24 cellular contexts compared by ENCODE assay signal in the genomic region with DNA sequence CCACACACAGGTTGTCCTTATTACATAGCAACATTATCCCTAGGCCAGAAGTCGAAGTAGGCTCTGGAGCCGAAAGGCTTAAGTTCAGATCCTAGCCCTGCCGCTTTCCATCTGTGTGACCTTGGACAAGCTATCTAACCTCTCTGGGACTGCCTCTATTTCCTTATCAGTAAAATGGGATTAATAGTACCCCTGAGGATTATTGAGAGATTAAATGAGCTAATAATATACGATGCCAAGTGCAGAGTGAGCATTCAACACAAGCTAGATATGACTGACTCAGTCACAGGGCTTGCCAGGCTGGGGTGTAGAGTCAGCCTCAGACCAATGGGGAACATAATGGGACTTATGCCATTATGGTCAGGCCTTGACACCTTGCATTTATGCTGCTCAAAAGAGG.
"Had no signal": no experiment of that assay in that cellular context is flagged by ENCODE, and none has a peak within 500 bp of the region (broad histone marks: within the 10 kb centered on the region; RNA-seq: fewer than 3 reads in every experiment).

No MANE protein-coding gene starts in this region.

- H3K27me3 ChIP-seq: gastroesophageal sphincter, neutrophil, right atrium auricular region, suprapubic skin, thyroid gland, upper lobe of right lung had no signal

- H3K9me3 Mint-ChIP-seq: stimulated activated effector memory CD8-positive, alpha-beta T cell treated with anti-CD3 and anti-CD28 coated beads, Interleukin-12 subunit alpha, Interleukin-12 subunit beta, amount 100 ng/mL, for 72 hours had no signal

- ATAC-seq: gastroesophageal sphincter; lower lobe of right lung; naive thymus-derived CD4-positive, alpha-beta T cell; stimulated activated effector memory CD8-positive, alpha-beta T cell treated with anti-CD3 and anti-CD28 coated beads, Interleukin-12 subunit alpha, Interleukin-12 subunit beta, amount 100 ng/mL, for 72 hours; stimulated activated naive CD8-positive, alpha-beta T cell treated with anti-CD3 and anti-CD28 coated beads, Interleukin-15, Interleukin-2, amounts not matched to agents 100 U/mL and 50 U/mL, for 24 hours; upper lobe of right lung had no signal

- H3K4me1 Mint-ChIP-seq: nephron progenitor cell; stimulated activated effector memory CD8-positive, alpha-beta T cell treated with anti-CD3 and anti-CD28 coated beads, Interleukin-12 subunit alpha, Interleukin-12 subunit beta, amount 100 ng/mL, for 72 hours had no signal

- H3K4me1 ChIP-seq: left ventricle myocardium inferior, right atrium auricular region, thyroid gland had no signal

- H3K4me3 Mint-ChIP-seq: endodermal cell; naive thymus-derived CD4-positive, alpha-beta T cell; nephron progenitor cell; stimulated activated effector memory CD8-positive, alpha-beta T cell treated with anti-CD3 and anti-CD28 coated beads, Interleukin-12 subunit alpha, Interleukin-12 subunit beta, amount 100 ng/mL, for 72 hours had no signal

- DNase-seq: cerebellar nuclear complex; effector CD4-positive, alpha-beta T cell; endodermal cell; foreskin fibroblast; glutamatergic neuron; kidney; left cardiac atrium; left ventricle myocardium inferior; lower lobe of right lung; mesenchymal stem cell; midbrain; naive thymus-derived CD4-positive, alpha-beta T cell; nephron progenitor cell; stimulated activated CD4-positive, alpha-beta T cell treated with anti-CD3 and anti-CD28 coated beads, Interleukin-4, amount 100 ng/mL, for 1 hour; stimulated activated CD8-positive, alpha-beta memory T cell treated with anti-CD3 and anti-CD28 coated beads, Interleukin-4, amount 100 ng/mL, for 48 hours; stimulated activated naive CD8-positive, alpha-beta T cell treated with anti-CD3 and anti-CD28 coated beads, Interleukin-15, Interleukin-2, amounts not matched to agents 100 U/mL and 50 U/mL, for 24 hours; thyroid gland; upper lobe of right lung had no signal

- H3K4me3 ChIP-seq: coronary artery, gastroesophageal sphincter, left ventricle myocardium inferior, lower lobe of right lung, right atrium auricular region, suprapubic skin, thyroid gland, upper lobe of right lung had no signal

- H3K36me3 ChIP-seq: gastroesophageal sphincter, left ventricle myocardium inferior, lower lobe of right lung, neutrophil, right atrium auricular region, suprapubic skin, thyroid gland, upper lobe of right lung had no signal

- H3K9me3 ChIP-seq: gastroesophageal sphincter, left ventricle myocardium inferior, lower lobe of right lung, neutrophil, right atrium auricular region, suprapubic skin, thyroid gland, upper lobe of right lung had no signal

- H3K36me3 Mint-ChIP-seq: naive thymus-derived CD4-positive, alpha-beta T cell; stimulated activated effector memory CD8-positive, alpha-beta T cell treated with anti-CD3 and anti-CD28 coated beads, Interleukin-12 subunit alpha, Interleukin-12 subunit beta, amount 100 ng/mL, for 72 hours had no signal

- FAIRE-seq: kidney had no signal

- H3K27ac ChIP-seq: coronary artery, gastroesophageal sphincter, left ventricle myocardium inferior, lower lobe of right lung, neutrophil, right atrium auricular region, suprapubic skin, thyroid gland, upper lobe of right lung had no signal

- H3K27ac Mint-ChIP-seq: endodermal cell; naive thymus-derived CD4-positive, alpha-beta T cell; nephron progenitor cell; stimulated activated effector memory CD8-positive, alpha-beta T cell treated with anti-CD3 and anti-CD28 coated beads, Interleukin-12 subunit alpha, Interleukin-12 subunit beta, amount 100 ng/mL, for 72 hours had no signal
